In genomic region chr2:201806442-201806841, GRCh38 we compare ENCODE assay signal across 1 cellular context.
TF ChIP-seq lines count a peak whose summit lies in the region.

Gene CDK15, plus strand, starts transcription at chr2:201806537. Its CDS starts 128 bp downstream, at chr2:201806665.

TF ChIP-seq in HEK293, 187 proteins besides CTCF, POLR2A, EP300 and RAD21 (continued from another document):
- TF ChIP-seq PRDM1 (tag by site-specific recombination; IDR thresholded peaks at IDR 0.05): 0 out of 2 replicates have a peak, but pooled peaks have one; percentile 35
- TF ChIP-seq ZBTB20 (tag by site-specific recombination; IDR thresholded peaks at IDR 0.05): no peak
- TF ChIP-seq ZNF248 (tag by site-specific recombination; IDR thresholded peaks at IDR 0.05): no peak
- TF ChIP-seq, protein P1, sequence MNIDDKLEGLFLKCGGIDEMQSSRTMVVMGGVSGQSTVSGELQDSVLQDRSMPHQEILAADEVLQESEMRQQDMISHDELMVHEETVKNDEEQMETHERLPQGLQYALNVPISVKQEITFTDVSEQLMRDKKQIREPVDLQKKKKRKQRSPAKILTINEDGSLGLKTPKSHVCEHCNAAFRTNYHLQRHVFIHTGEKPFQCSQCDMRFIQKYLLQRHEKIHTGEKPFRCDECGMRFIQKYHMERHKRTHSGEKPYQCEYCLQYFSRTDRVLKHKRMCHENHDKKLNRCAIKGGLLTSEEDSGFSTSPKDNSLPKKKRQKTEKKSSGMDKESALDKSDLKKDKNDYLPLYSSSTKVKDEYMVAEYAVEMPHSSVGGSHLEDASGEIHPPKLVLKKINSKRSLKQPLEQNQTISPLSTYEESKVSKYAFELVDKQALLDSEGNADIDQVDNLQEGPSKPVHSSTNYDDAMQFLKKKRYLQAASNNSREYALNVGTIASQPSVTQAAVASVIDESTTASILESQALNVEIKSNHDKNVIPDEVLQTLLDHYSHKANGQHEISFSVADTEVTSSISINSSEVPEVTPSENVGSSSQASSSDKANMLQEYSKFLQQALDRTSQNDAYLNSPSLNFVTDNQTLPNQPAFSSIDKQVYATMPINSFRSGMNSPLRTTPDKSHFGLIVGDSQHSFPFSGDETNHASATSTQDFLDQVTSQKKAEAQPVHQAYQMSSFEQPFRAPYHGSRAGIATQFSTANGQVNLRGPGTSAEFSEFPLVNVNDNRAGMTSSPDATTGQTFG (tag by site-specific recombination; IDR thresholded peaks at IDR 0.05; ENCODE audit: borderline replicate concordance): no peak
- no peak for TF ChIP-seq ZNF529 (tag by site-specific recombination; IDR thresholded peaks at IDR 0.05; ENCODE audit: insufficient replicate concordance)
- TF ChIP-seq, protein P2, sequence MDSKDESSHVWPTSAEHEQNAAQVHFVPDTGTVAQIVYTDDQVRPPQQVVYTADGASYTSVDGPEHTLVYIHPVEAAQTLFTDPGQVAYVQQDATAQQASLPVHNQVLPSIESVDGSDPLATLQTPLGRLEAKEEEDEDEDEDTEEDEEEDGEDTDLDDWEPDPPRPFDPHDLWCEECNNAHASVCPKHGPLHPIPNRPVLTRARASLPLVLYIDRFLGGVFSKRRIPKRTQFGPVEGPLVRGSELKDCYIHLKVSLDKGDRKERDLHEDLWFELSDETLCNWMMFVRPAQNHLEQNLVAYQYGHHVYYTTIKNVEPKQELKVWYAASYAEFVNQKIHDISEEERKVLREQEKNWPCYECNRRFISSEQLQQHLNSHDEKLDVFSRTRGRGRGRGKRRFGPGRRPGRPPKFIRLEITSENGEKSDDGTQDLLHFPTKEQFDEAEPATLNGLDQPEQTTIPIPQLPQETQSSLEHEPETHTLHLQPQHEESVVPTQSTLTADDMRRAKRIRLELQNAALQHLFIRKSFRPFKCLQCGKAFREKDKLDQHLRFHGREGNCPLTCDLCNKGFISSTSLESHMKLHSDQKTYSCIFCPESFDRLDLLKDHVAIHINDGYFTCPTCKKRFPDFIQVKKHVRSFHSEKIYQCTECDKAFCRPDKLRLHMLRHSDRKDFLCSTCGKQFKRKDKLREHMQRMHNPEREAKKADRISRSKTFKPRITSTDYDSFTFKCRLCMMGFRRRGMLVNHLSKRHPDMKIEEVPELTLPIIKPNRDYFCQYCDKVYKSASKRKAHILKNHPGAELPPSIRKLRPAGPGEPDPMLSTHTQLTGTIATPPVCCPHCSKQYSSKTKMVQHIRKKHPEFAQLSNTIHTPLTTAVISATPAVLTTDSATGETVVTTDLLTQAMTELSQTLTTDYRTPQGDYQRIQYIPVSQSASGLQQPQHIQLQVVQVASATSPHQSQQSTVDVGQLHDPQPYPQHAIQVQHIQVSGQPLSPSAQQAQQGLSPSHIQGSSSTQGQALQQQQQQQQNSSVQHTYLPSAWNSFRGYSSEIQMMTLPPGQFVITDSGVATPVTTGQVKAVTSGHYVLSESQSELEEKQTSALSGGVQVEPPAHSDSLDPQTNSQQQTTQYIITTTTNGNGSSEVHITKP (tag by site-specific recombination; IDR thresholded peaks at IDR 0.05): peak; percentile 43
- no peak for TF ChIP-seq OSR2 (tag by site-specific recombination; IDR thresholded peaks at IDR 0.05)
